Comparison of ENCODE assay signal across 18 cellular contexts in the genomic region with DNA sequence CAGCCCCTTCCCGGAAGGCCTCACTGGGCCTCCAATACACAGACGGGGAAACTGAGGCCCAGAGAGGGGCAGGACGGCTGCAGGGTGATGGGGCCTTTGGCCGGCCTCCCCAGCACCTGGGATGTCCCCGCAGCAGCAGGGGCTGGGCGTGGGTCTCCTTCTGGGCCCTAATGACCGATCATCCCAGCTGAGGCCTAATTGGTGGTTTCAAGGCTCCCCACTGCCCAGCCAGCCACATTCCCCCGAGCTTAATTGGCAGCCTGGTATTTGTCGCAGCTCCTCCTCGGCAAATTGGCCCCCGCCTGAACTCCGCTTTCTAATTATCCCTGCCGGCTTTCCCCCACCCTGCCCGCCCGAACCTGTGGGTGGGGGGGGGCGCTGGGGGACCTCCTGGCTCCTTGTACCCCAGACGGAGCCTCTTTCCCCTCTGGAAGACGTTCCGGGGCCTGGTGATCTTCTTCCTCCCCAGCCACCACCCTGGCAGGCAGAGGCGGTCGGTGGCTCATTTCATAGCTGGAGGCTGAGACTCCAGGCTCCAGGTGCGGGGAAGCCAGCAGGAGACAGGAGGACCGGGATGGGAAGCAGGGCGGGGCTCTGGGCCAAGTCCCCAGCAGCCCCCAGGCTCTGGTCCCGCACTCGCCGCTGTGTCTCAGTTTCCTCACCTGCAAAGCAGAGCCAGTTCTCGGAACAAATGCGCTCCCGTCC. TPM values are rescaled to one million over a fixed set of nuclear protein-coding genes. Genes with fewer than 3 reads are reported as not detected.
DNase-seq lines count a peak whose midpoint lies in the region; ATAC-seq and TF ChIP-seq lines count a peak whose summit lies in the region.
"Had no signal": no experiment of that assay in that cellular context is flagged by ENCODE, and none has a peak within 500 bp of the region (broad histone marks: within the 10 kb centered on the region; RNA-seq: fewer than 3 reads in every experiment).

No MANE protein-coding gene starts in this region.

- no peaks in the 10 kb centered on the region for H3K36me3 ChIP-seq in mammary epithelial cell (ENCODE audit: insufficient read depth, low read length)
- no peaks in the 10 kb centered on the region for H3K36me3 ChIP-seq in breast epithelium
- H3K36me3 ChIP-seq in smooth muscle cell (ENCODE audit: low read depth): no peaks in the 10 kb centered on the region
- no peaks in the 10 kb centered on the region for H3K36me3 ChIP-seq in colonic mucosa
- H3K36me3 ChIP-seq: vagina had no signal

- TF ChIP-seq POLR2A in breast epithelium (IDR thresholded peaks at IDR 0.05): no peak

- in situ Hi-C loops in mammary epithelial cell (cut with MboI; ENCODE audit: low sequenced_read_pairs in 2 of 2): no loop called here

- H2AFZ ChIP-seq in mammary epithelial cell (ENCODE audit: low read depth, low read length) (no peak overlapping the region), smooth muscle cell (ENCODE audit: low read depth) (no peak overlapping the region)

- TF ChIP-seq CTCF in mammary epithelial cell (conservative IDR thresholded peaks at IDR 0.05 in 1 of 2, IDR thresholded peaks at IDR 0.05 in 1 of 2; ENCODE audit: extremely low read depth in 1 of 2, insufficient read depth in 1 of 2, low read depth in 1 of 2, low read length in 2 of 2) (no peak), breast epithelium (IDR thresholded peaks at IDR 0.05) (no peak), smooth muscle cell (IDR thresholded peaks at IDR 0.05; ENCODE audit: borderline replicate concordance, insufficient read depth, poor library complexity, severe bottlenecking) (no peak), colonic mucosa (IDR thresholded peaks at IDR 0.05) (no peak)

- peak overlapping the region; percentile 14 for H3K4me2 ChIP-seq in mammary epithelial cell (ENCODE audit: insufficient read depth, low read depth, low read length)
- peak overlapping the region; percentile 85 for H3K4me2 ChIP-seq in smooth muscle cell

- dilution Hi-C loops in mammary epithelial cell (cut with HindIII; ENCODE audit: low sequenced_read_pairs): no loop called here

- no TSS peak for BruUV-seq in mammary epithelial cell (replicated peaks; lab: Mats Ljungman, UMichigan)

- H3K27me3 ChIP-seq in mammary epithelial cell (ENCODE audit: insufficient read depth, low read length) (no peaks in the 10 kb centered on the region), breast epithelium (no peaks in the 10 kb centered on the region), smooth muscle cell (ENCODE audit: low read depth) (no peaks in the 10 kb centered on the region), colonic mucosa (no peaks in the 10 kb centered on the region)
- H3K27me3 ChIP-seq: vagina had no signal

- H3K4me1 ChIP-seq in mammary epithelial cell (ENCODE audit: insufficient read depth, low read length) (peaks cover 14% of the 10 kb centered on the region), breast epithelium (peaks cover 0 to 5% of the 10 kb centered on the region in 2 donors), smooth muscle cell (ENCODE audit: low read depth) (peaks cover 51% of the 10 kb centered on the region), colonic mucosa (peaks cover 19% of the 10 kb centered on the region)

- H3K9me3 ChIP-seq in mammary epithelial cell (replicated peaks; ENCODE audit: insufficient read depth, low read length) (no peaks in the 10 kb centered on the region), breast epithelium (no peaks in the 10 kb centered on the region), smooth muscle cell (replicated peaks; ENCODE audit: low read depth) (no peaks in the 10 kb centered on the region), colonic mucosa (no peaks in the 10 kb centered on the region)
- H3K9me3 ChIP-seq: vagina had no signal

- H3F3A ChIP-seq in smooth muscle cell (ENCODE audit: low read depth): peaks cover 45% of the 10 kb centered on the region

- H3K4me3 ChIP-seq in mammary epithelial cell (replicated peaks in 1 of 3; ENCODE audit: insufficient read depth in 1 of 3, low read depth in 2 of 3, low read length in 3 of 3): no peak overlapping the region
- H3K4me3 ChIP-seq in breast epithelium: no peak overlapping the region
- peak overlapping the region; percentile 31 for H3K4me3 ChIP-seq in smooth muscle cell
- H3K4me3 ChIP-seq in colonic mucosa: no peak overlapping the region
- H3K4me3 ChIP-seq: vagina had no signal

- DNase-seq in mammary epithelial cell (no peak), breast epithelium (ENCODE audit: low spot score in 2 of 2) (no peak), SK-N-DZ (ENCODE audit: low spot score) (peak; percentile 81), iPS-NIHi11 (ENCODE audit: low spot score) (peak; percentile 78), smooth muscle cell (lab: John Stamatoyannopoulos, UW; ENCODE audit: unreplicated experiment) (no peak), colonic mucosa (no peak), NCI-H2227 (lab: John Stamatoyannopoulos, UW; ENCODE audit: unreplicated experiment) (no peak)
- DNase-seq: ACHN; activated naive CD4-positive, alpha-beta T cell treated with anti-CD3 and anti-CD28 coated beads for 36 hours; cortex of kidney; DMS79; foreskin melanocyte; left cardiac atrium; NCI-H226; occipital lobe; stimulated activated CD8-positive, alpha-beta memory T cell treated with anti-CD3 and anti-CD28 coated beads, Interleukin-4, amount 100 ng/mL, for 48 hours had no signal

- H4K20me1 ChIP-seq in mammary epithelial cell (ENCODE audit: insufficient read depth, low read length) (peaks cover 2% of the 10 kb centered on the region), smooth muscle cell (ENCODE audit: low read depth) (peaks cover 42% of the 10 kb centered on the region)

- H3K27ac ChIP-seq in mammary epithelial cell (ENCODE audit: insufficient read depth, low read depth, low read length) (no peak overlapping the region), breast epithelium (no peak overlapping the region), smooth muscle cell (ENCODE audit: low read depth) (peak overlapping the region; percentile 95), colonic mucosa (no peak overlapping the region)
- H3K27ac ChIP-seq: vagina had no signal

- H3K79me2 ChIP-seq in mammary epithelial cell (ENCODE audit: insufficient read depth, low read length) (no peaks in the 10 kb centered on the region), smooth muscle cell (ENCODE audit: low read depth) (peaks cover 89% of the 10 kb centered on the region)

- no peak for ATAC-seq in HG03135 (IDR thresholded peaks at IDR 0.05; ENCODE audit: unreplicated experiment)
- ATAC-seq: left cardiac atrium had no signal

- CTCF ChIA-PET in mammary epithelial cell (lab: Charles Lee; ENCODE audit: low non-redundant PET): no interaction called here

- WGBS in mammary epithelial cell (ENCODE audit: low coverage, missing lambda C conversion rate): no CpG with 5 or more reads among the region's 30 CpGs
- 26% methylated on average over 19 of the region's 30 CpGs for WGBS in smooth muscle cell (ENCODE audit: low lambda C conversion rate)

- H3K9ac ChIP-seq in mammary epithelial cell (ENCODE audit: insufficient read depth, low read length): no peak overlapping the region
- H3K9ac ChIP-seq in smooth muscle cell (ENCODE audit: low read depth): peak overlapping the region; percentile 86
- H3K9ac ChIP-seq in colonic mucosa (ENCODE audit: low read depth in 2 of 2, low read length in 2 of 2): no peak overlapping the region

- intact Hi-C loops in mammary epithelial cell (cut with micrococcal nuclease) (no loop called here), breast epithelium (cut with DNase I; ENCODE audit: low total_unique reads) (no loop called here), colonic mucosa (cut with DNase I) (no loop called here)

RNA-seq across cellular contexts. Expression of a gene that starts 27.2 kb away (rescaled TPM):
- total RNA-seq in mammary epithelial cell (10 to 100 TPM; 42.0 to 84.1 TPM), breast epithelium (10 to 100 TPM; 19.2 to 69.2 (median 49.8) TPM), smooth muscle cell (33.8 and 69.4 TPM in 2 replicates), colonic mucosa (10 to 100 TPM; 26.5 to 81.5 TPM)
- polyA plus RNA-seq in mammary epithelial cell (52.3 TPM), smooth muscle cell (153 and 160 TPM in 2 replicates)
- polyA minus RNA-seq in mammary epithelial cell: 54.5 TPM
- polyA plus RNA-seq in SK-N-DZ (2014; cell fraction: cytosol; rRNA removed): 89.6 and 99.6 TPM in 2 replicates
- polyA plus RNA-seq in SK-N-DZ (2014; cell fraction: nucleus; rRNA removed): 270 and 296 TPM in 2 replicates

RNA-seq across cellular contexts. Expression of a gene that starts 31.1 kb away (rescaled TPM):
- total RNA-seq in mammary epithelial cell: 10 to 100 TPM in 1 of 2 donors, 1 to 10 TPM in 1; 8.2 to 17.4 TPM
- 6.8 TPM for polyA plus RNA-seq in mammary epithelial cell
- 2.6 TPM for polyA minus RNA-seq in mammary epithelial cell
- 10 to 100 TPM in 1 of 3 donors, 1 to 10 TPM in 2; 3.5 to 11.1 (median 4.8) TPM for total RNA-seq in breast epithelium
- polyA plus RNA-seq in SK-N-DZ (2014; cell fraction: cytosol; rRNA removed): 16.7 and 22.3 TPM in 2 replicates
- polyA plus RNA-seq in SK-N-DZ (2014; cell fraction: nucleus; rRNA removed): 11.9 and 12.9 TPM in 2 replicates
- total RNA-seq in smooth muscle cell: 50.3 TPM in 2 replicates
- 45.7 and 75.2 TPM in 2 replicates for polyA plus RNA-seq in smooth muscle cell
- 10 to 100 TPM in 1 of 2 donors, 1 to 10 TPM in 1; 8.7 to 13.0 TPM for total RNA-seq in colonic mucosa

RNA-seq across cellular contexts. Expression of a gene that starts 39.8 kb away (rescaled TPM):
- not detected for total RNA-seq in mammary epithelial cell
- 0.05 TPM for polyA plus RNA-seq in mammary epithelial cell
- polyA minus RNA-seq in mammary epithelial cell: not detected
- under 1 TPM in 2 of 3 donors, not detected in 1; 0.15 to 0.33 TPM for total RNA-seq in breast epithelium
- 7.3 and 7.5 TPM in 2 replicates for polyA plus RNA-seq in SK-N-DZ (2014; cell fraction: cytosol; rRNA removed)
- 47.3 and 64.7 TPM in 2 replicates for polyA plus RNA-seq in SK-N-DZ (2014; cell fraction: nucleus; rRNA removed)
- total RNA-seq in smooth muscle cell: 0.27 TPM in 1 of 2 replicates, not detected in the other
- polyA plus RNA-seq in smooth muscle cell: 0.61 and 1.4 TPM in 2 replicates
- total RNA-seq in colonic mucosa: under 1 TPM in 1 of 2 donors, not detected in 1; 0.21 TPM
- total RNA-seq: left cardiac atrium, occipital lobe, vagina had no signal

RNA-seq across cellular contexts. Expression of a gene that starts 43.3 kb away (rescaled TPM):
- total RNA-seq in mammary epithelial cell (1 to 10 TPM in 1 of 2 donors, under 1 TPM in 1; 0.67 to 1.1 TPM), breast epithelium (1 to 10 TPM in 1 of 3 donors, not detected in 2; 2.6 TPM), smooth muscle cell (1.2 and 12.6 TPM in 2 replicates), colonic mucosa (not detected)
- polyA plus RNA-seq in mammary epithelial cell (0.67 TPM), smooth muscle cell (1.2 and 3.6 TPM in 2 replicates)
- not detected for polyA minus RNA-seq in mammary epithelial cell
- polyA plus RNA-seq in SK-N-DZ (2014; cell fraction: cytosol; rRNA removed): 2.6 TPM in 1 of 2 replicates, not detected in the other
- polyA plus RNA-seq in SK-N-DZ (2014; cell fraction: nucleus; rRNA removed): 1.9 TPM in 2 replicates
- total RNA-seq: occipital lobe, vagina had no signal

RNA-seq across cellular contexts. Expression of a gene that starts 43.9 kb away (rescaled TPM):
- total RNA-seq in mammary epithelial cell (10 to 100 TPM; 39.3 to 53.1 TPM), breast epithelium (10 to 100 TPM; 31.8 to 41.6 (median 41.0) TPM), smooth muscle cell (25.9 and 42.3 TPM in 2 replicates), colonic mucosa (10 to 100 TPM; 54.5 to 55.6 TPM)
- polyA plus RNA-seq in mammary epithelial cell (40.1 TPM), smooth muscle cell (69.4 and 70.5 TPM in 2 replicates)
- polyA minus RNA-seq in mammary epithelial cell: 24.4 TPM
- 35.9 and 42.5 TPM in 2 replicates for polyA plus RNA-seq in SK-N-DZ (2014; cell fraction: cytosol; rRNA removed)
- 49.3 and 61.5 TPM in 2 replicates for polyA plus RNA-seq in SK-N-DZ (2014; cell fraction: nucleus; rRNA removed)

Comparison
In these comparisons a context has a peak if more than half of its experiments do, and no peak if none do; other contexts are left out.
1. DNase-seq: peak in SK-N-DZ (single experiment) and iPS-NIHi11 (single experiment); none in mammary epithelial cell (single experiment), breast epithelium (0 of 2), smooth muscle cell (single experiment), colonic mucosa (single experiment) and NCI-H2227 (single experiment).